In the genomic region with DNA sequence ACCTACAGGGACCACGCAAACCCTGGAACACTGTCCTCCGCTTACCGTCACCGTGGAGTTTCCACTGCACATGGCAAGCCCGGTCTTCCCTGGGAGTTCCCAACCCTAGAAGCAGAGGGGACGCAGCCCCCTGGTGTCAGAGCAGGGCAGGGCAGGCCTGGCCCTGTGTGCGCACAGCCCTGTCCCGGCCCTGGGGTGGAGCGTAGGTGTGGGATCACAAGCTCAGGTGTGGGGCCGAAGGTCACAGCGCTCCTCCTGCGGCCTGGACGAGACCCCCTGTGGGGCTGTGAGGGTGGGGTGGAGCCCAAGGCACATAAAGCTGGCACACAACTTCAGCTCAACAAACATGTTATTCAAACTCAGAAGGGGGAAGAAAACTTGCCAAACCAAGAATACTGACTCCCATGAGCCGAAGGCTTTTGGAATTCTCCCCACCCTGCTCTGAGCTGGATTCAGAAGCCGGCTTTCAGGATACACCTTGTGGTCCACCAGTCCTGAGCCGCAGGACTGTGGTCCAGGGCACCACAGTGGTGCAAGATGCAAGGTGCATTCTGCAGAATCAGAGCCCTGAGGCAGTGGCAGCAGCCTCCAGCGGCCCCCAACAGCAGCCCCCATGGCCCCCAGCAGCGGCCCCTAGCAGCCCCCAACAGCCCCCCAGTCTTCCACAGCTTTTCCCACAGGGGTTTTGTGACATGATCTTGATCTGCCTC, we compare ENCODE assay signal across 8 cellular contexts. TPM values are rescaled to one million over a fixed set of nuclear protein-coding genes. Genes with fewer than 3 reads are reported as not detected.
A peak's percentile ranks its signal among the peaks of the same experiment; 100 is the strongest.
DNase-seq lines count a peak whose midpoint lies in the region; ATAC-seq and FAIRE-seq lines count a peak whose summit lies in the region.

No MANE protein-coding gene starts in this region.

- no peaks in the 10 kb centered on the region for H3K36me3 Mint-ChIP-seq in T-cell

- no peaks in the 10 kb centered on the region for H3K9me3 Mint-ChIP-seq in T-cell

- no peaks in the 10 kb centered on the region for H3K4me1 Mint-ChIP-seq in T-cell

- no peak overlapping the region for H3K27ac Mint-ChIP-seq in T-cell

- FAIRE-seq in HTR-8/SVneo (lab: Jason Lieb, UNC): peak; percentile 93
- peak; percentile 55 for FAIRE-seq in urothelium cell line (lab: Jason Lieb, UNC)

- DNase-seq in COR-L47 (lab: John Stamatoyannopoulos, UW) (peak; percentile 55), HTR-8/SVneo (ENCODE audit: insufficient read length, low spot score) (peak; percentile 80), T-cell (peak in 12 of 34 experiments; percentile 9 to 38 (median 26)), cerebellar cortex (ENCODE audit: low spot score) (peak; percentile 42), lung microvascular endothelial cell (ENCODE audit: low read depth in 2 of 2) (peak; percentile 70 to 86), urothelium cell line (ENCODE audit: low spot score) (peak; percentile 67), NCI-H187 treated with DMSO at 0.1 percent for 48 hours (lab: John Stamatoyannopoulos, UW) (no peak)

- peaks cover 12 to 14% of the 10 kb centered on the region in 2 donors for H3K27me3 Mint-ChIP-seq in T-cell

- POLR2A ChIA-PET in T-cell (lab: Charles Lee): no interaction called here

- ATAC-seq in GM19328 (IDR thresholded peaks at IDR 0.05; ENCODE audit: unreplicated experiment) (peak; percentile 58), T-cell (replicated peaks in 1 of 4) (peak; percentile 69 to 82 (median 74))

- CTCF ChIA-PET in T-cell (lab: Charles Lee): no interaction called here

- H3K4me3 Mint-ChIP-seq in T-cell: no peak overlapping the region

RNA-seq across cellular contexts. Expression of a gene that starts 11.8 kb away (rescaled TPM):
- total RNA-seq in T-cell (10 to 100 TPM; 81.6 to 99.8 (median 84.2) TPM), lung microvascular endothelial cell (18.5 and 25.0 TPM in 2 replicates)
